ENCODE assay signal across 8 cellular contexts in genomic region chr16:30740364-30741251, GRCh38. TPM values are rescaled to one million over a fixed set of nuclear protein-coding genes. Genes with fewer than 3 reads are reported as not detected.
DNase-seq lines count a peak whose midpoint lies in the region; ATAC-seq and TF ChIP-seq lines count a peak whose summit lies in the region.

No MANE protein-coding gene starts in this region.

- peak overlapping the region in 1 of 10 donors; percentile 12 for H3K4me3 ChIP-seq in heart right ventricle

- no peaks in the 10 kb centered on the region for H3K27me3 ChIP-seq in heart right ventricle

- intact Hi-C loops in heart right ventricle (cut with DNase I): loop anchor here in 1 of 10 donors (5.0 kb wide), 1 partner anchor 38 kb away; no protein-coding TSS in a partner anchor
- intact Hi-C loops in sciatic nerve (cut with DNase I): no loop called here

- peaks cover 40% of the 10 kb centered on the region for H3K36me3 Mint-ChIP-seq in HFFc6 (ENCODE audit: low read depth)
- peaks cover 89% of the 10 kb centered on the region for H3K36me3 Mint-ChIP-seq in activated T-helper 17 cell treated with anti-CD3 and anti-CD28 coated beads, Interleukin-2, amount 50 U/mL, for 72 hours (ENCODE audit: low read depth)

- no peaks in the 10 kb centered on the region for H3K9me3 ChIP-seq in heart right ventricle

- H3K27ac Mint-ChIP-seq in HFFc6: peak overlapping the region; percentile 87
- H3K27ac Mint-ChIP-seq in activated T-helper 17 cell treated with anti-CD3 and anti-CD28 coated beads, Interleukin-2, amount 50 U/mL, for 72 hours: peak overlapping the region; percentile 75

- H3K36me3 ChIP-seq in heart right ventricle: peaks cover 11 to 88% (median 39%) of the 10 kb centered on the region in 9 donors

- ATAC-seq in activated T-helper 17 cell treated with anti-CD3 and anti-CD28 coated beads, Interleukin-2, amount 50 U/mL, for 72 hours (replicated peaks): peak; percentile 92
- peak; percentile 59 to 85 (median 80) for ATAC-seq in heart right ventricle
- ATAC-seq in sciatic nerve: peak; percentile 89
- no peak for ATAC-seq in GM21367 (IDR thresholded peaks at IDR 0.05; ENCODE audit: unreplicated experiment)

- H3K27ac ChIP-seq in heart right ventricle: peak overlapping the region in 9 of 10 donors; percentile 10 to 70 (median 53)

- DNase-seq in A172 (ENCODE audit: low spot score): peak; percentile 97
- peak; percentile 68 for DNase-seq in HFFc6
- DNase-seq in heart right ventricle: peak; percentile 76 to 80
- DNase-seq in sciatic nerve (ENCODE audit: low spot score): peak; percentile 85
- DNase-seq in DMS 273 treated with DMSO at 0.1 percent for 48 hours (lab: John Stamatoyannopoulos, UW): no peak
- no peak for DNase-seq in NOMO-1 treated with dmso at 0.1 percent for 144 hours (lab: John Stamatoyannopoulos, UW; ENCODE audit: unreplicated experiment)

- H3K9me3 Mint-ChIP-seq in HFFc6: no peaks in the 10 kb centered on the region
- no peaks in the 10 kb centered on the region for H3K9me3 Mint-ChIP-seq in activated T-helper 17 cell treated with anti-CD3 and anti-CD28 coated beads, Interleukin-2, amount 50 U/mL, for 72 hours

- peaks cover 25% of the 10 kb centered on the region for H3K4me1 Mint-ChIP-seq in HFFc6 (ENCODE audit: low read depth)
- peaks cover 16% of the 10 kb centered on the region for H3K4me1 Mint-ChIP-seq in activated T-helper 17 cell treated with anti-CD3 and anti-CD28 coated beads, Interleukin-2, amount 50 U/mL, for 72 hours

- peaks cover 10 to 33% (median 21%) of the 10 kb centered on the region in 9 donors for H3K4me1 ChIP-seq in heart right ventricle

- peak overlapping the region; percentile 38 for H3K4me3 Mint-ChIP-seq in HFFc6
- peak overlapping the region; percentile 7 for H3K4me3 Mint-ChIP-seq in activated T-helper 17 cell treated with anti-CD3 and anti-CD28 coated beads, Interleukin-2, amount 50 U/mL, for 72 hours

- TF ChIP-seq CTCF in HFFc6 (IDR thresholded peaks at IDR 0.05) (no peak), heart right ventricle (IDR thresholded peaks at IDR 0.05) (no peak)

- 51% methylated on average over 8 of the region's 8 CpGs for WGBS in heart right ventricle, 2 donors

- H3K27me3 Mint-ChIP-seq in HFFc6 (ENCODE audit: insufficient read depth): peaks cover 8% of the 10 kb centered on the region
- H3K27me3 Mint-ChIP-seq in activated T-helper 17 cell treated with anti-CD3 and anti-CD28 coated beads, Interleukin-2, amount 50 U/mL, for 72 hours: no peaks in the 10 kb centered on the region

RNA-seq across cellular contexts. Expression of gene PHKG2, which starts 7.6 kb away (rescaled TPM):
- total RNA-seq in A172 (2014; rRNA removed; shearing (Covaris generic)): 57.7 and 61.5 TPM in 2 replicates
- 10 to 100 TPM; 26.6 to 31.0 (median 27.7) TPM for total RNA-seq in HFFc6 (2021; fragmentation: NEBNext Ultra II Directional; extraction: Animal tissue kit (Norgen Biotek cat#: 25700))
- total RNA-seq in activated T-helper 17 cell treated with anti-CD3 and anti-CD28 coated beads, Interleukin-2, amount 50 U/mL, for 72 hours: 10 to 100 TPM; 30.0 to 43.3 TPM
- 10 to 100 TPM; 12.1 to 21.3 (median 15.0) TPM for total RNA-seq in heart right ventricle
- 10 to 100 TPM; 29.1 to 40.7 TPM for polyA plus RNA-seq in heart right ventricle
- 21.3 TPM for total RNA-seq in sciatic nerve

RNA-seq across cellular contexts. Expression of gene CFAP119, which starts 21.3 kb away (rescaled TPM):
- total RNA-seq in A172 (2014; rRNA removed; shearing (Covaris generic)): 6.5 and 10.5 TPM in 2 replicates
- total RNA-seq in HFFc6 (2021; fragmentation: NEBNext Ultra II Directional; extraction: Animal tissue kit (Norgen Biotek cat#: 25700)): 1 to 10 TPM; 4.3 to 7.6 (median 5.1) TPM
- total RNA-seq in activated T-helper 17 cell treated with anti-CD3 and anti-CD28 coated beads, Interleukin-2, amount 50 U/mL, for 72 hours: 1 to 10 TPM; 2.9 TPM
- total RNA-seq in heart right ventricle: 1 to 10 TPM in 5 of 10 donors, under 1 TPM in 5; 0.44 to 2.2 (median 0.90) TPM
- 1 to 10 TPM; 1.9 to 2.3 TPM for polyA plus RNA-seq in heart right ventricle
- 5.5 TPM for total RNA-seq in sciatic nerve

RNA-seq across cellular contexts. Expression of gene RNF40, which starts 21.5 kb away (rescaled TPM):
- total RNA-seq in A172 (2014; rRNA removed; shearing (Covaris generic)): 105 and 107 TPM in 2 replicates
- 100 to 1,000 TPM in 5 of 6 experiments, 10 to 100 TPM in 1; 98.2 to 120 (median 104) TPM for total RNA-seq in HFFc6 (2021; fragmentation: NEBNext Ultra II Directional; extraction: Animal tissue kit (Norgen Biotek cat#: 25700))
- 10 to 100 TPM; 90.7 to 95.1 TPM for total RNA-seq in activated T-helper 17 cell treated with anti-CD3 and anti-CD28 coated beads, Interleukin-2, amount 50 U/mL, for 72 hours
- total RNA-seq in heart right ventricle (10 to 100 TPM; 33.0 to 69.9 (median 42.6) TPM), sciatic nerve (92.9 TPM)
- 10 to 100 TPM; 40.2 to 50.2 TPM for polyA plus RNA-seq in heart right ventricle

RNA-seq across cellular contexts. Expression of gene SRCAP, which starts 41.6 kb away (rescaled TPM):
- total RNA-seq in A172 (2014; rRNA removed; shearing (Covaris generic)): 9.3 and 11.4 TPM in 2 replicates
- total RNA-seq in HFFc6 (2021; fragmentation: NEBNext Ultra II Directional; extraction: Animal tissue kit (Norgen Biotek cat#: 25700)): 10 to 100 TPM; 43.4 to 48.1 (median 45.9) TPM
- 10 to 100 TPM; 63.6 to 86.7 TPM for total RNA-seq in activated T-helper 17 cell treated with anti-CD3 and anti-CD28 coated beads, Interleukin-2, amount 50 U/mL, for 72 hours
- total RNA-seq in heart right ventricle (10 to 100 TPM; 40.1 to 60.6 (median 46.7) TPM), sciatic nerve (59.3 TPM)
- polyA plus RNA-seq in heart right ventricle: 10 to 100 TPM in 1 of 2 donors, 1 to 10 TPM in 1; 2.6 to 26.3 TPM

RNA-seq across cellular contexts. Expression of gene ZNF629, which starts 46.4 kb away (rescaled TPM):
- 20.5 and 20.8 TPM in 2 replicates for total RNA-seq in A172 (2014; rRNA removed; shearing (Covaris generic))
- total RNA-seq in HFFc6 (2021; fragmentation: NEBNext Ultra II Directional; extraction: Animal tissue kit (Norgen Biotek cat#: 25700)): 10 to 100 TPM; 19.4 to 21.8 (median 21.0) TPM
- under 1 TPM; 0.28 to 0.48 TPM for total RNA-seq in activated T-helper 17 cell treated with anti-CD3 and anti-CD28 coated beads, Interleukin-2, amount 50 U/mL, for 72 hours
- 10 to 100 TPM; 20.3 to 35.5 (median 27.6) TPM for total RNA-seq in heart right ventricle
- polyA plus RNA-seq in heart right ventricle: 10 to 100 TPM in 1 of 2 donors, 1 to 10 TPM in 1; 7.3 to 15.4 TPM
- 14.0 TPM for total RNA-seq in sciatic nerve

Comparison
In these comparisons a context has a peak if more than half of its experiments do, and no peak if none do; other contexts are left out.
1. DNase-seq: peak in A172 (single experiment), HFFc6 (single experiment), heart right ventricle (2 of 2) and sciatic nerve (single experiment); none in DMS 273 treated with DMSO at 0.1 percent for 48 hours (single experiment) and NOMO-1 treated with dmso at 0.1 percent for 144 hours (single experiment).